24 cellular contexts compared by ENCODE assay signal in genomic region chr3:55817177-55817576, GRCh38.
"Had no signal": no experiment of that assay in that cellular context is flagged by ENCODE, and none has a peak within 500 bp of the region (broad histone marks: within the 10 kb centered on the region; RNA-seq: fewer than 3 reads in every experiment).

No MANE protein-coding gene starts in this region.

- H3K9ac ChIP-seq: neural progenitor cell, parathyroid adenoma had no signal

- H3K4me2 ChIP-seq: neural progenitor cell had no signal

- DNase-seq: activated CD4-positive, alpha-beta T cell treated with anti-CD3 and anti-CD28 coated beads for 1 hour; activated CD4-positive, alpha-beta T cell treated with anti-CD3 and anti-CD28 coated beads, Interleukin-2, amount 50 U/mL, for 1 hour; activated CD8-positive, alpha-beta T cell treated with anti-CD3 and anti-CD28 coated beads for 36 hours; activated gamma-delta T cell treated with Interleukin-2 at 50 U/mL for 16 hours; activated naive CD4-positive, alpha-beta T cell treated with anti-CD3 and anti-CD28 coated beads, Interleukin-2, amount 50 U/mL, for 16 hours; activated T-cell treated with anti-CD3 and anti-CD28 coated beads, Interleukin-2, amount 50 U/mL, for 4 hours; central memory CD4-positive, alpha-beta T cell; esophagus squamous epithelium; foreskin melanocyte; left colon; mammary epithelial cell; naive thymus-derived CD4-positive, alpha-beta T cell; occipital lobe; psoas muscle; sigmoid colon; small intestine; stimulated activated CD4-positive, alpha-beta T cell treated with anti-CD3 and anti-CD28 coated beads, Interleukin-4, amount 100 ng/mL, for 24 hours; substantia nigra; T-helper 9 cell had no signal

- H2AFZ ChIP-seq: neural progenitor cell, parathyroid adenoma had no signal

- H3K27me3 ChIP-seq: breast epithelium, esophagus squamous epithelium, neural progenitor cell, sigmoid colon had no signal

- ATAC-seq: activated CD8-positive, alpha-beta T cell treated with anti-CD3 and anti-CD28 coated beads for 36 hours; activated T-cell treated with anti-CD3 and anti-CD28 coated beads, Interleukin-2, amount 50 U/mL, for 4 hours; activated T-helper 17 cell treated with anti-CD3 and anti-CD28 coated beads, Interleukin-2, amount 50 U/mL, for 72 hours; left colon; naive thymus-derived CD4-positive, alpha-beta T cell; psoas muscle; stimulated activated effector memory CD8-positive, alpha-beta T cell treated with anti-CD3 and anti-CD28 coated beads, Interleukin-12 subunit alpha, Interleukin-12 subunit beta, amount 100 ng/mL, for 72 hours had no signal

- H3K9me3 ChIP-seq: breast epithelium, esophagus squamous epithelium, psoas muscle, sigmoid colon had no signal

- H3K4me1 ChIP-seq: breast epithelium, esophagus squamous epithelium, neural progenitor cell, parathyroid adenoma, psoas muscle had no signal

- H3K79me2 ChIP-seq: parathyroid adenoma had no signal

- H3K36me3 ChIP-seq: breast epithelium, esophagus squamous epithelium, neural progenitor cell, sigmoid colon had no signal

- H3K27ac ChIP-seq: breast epithelium, esophagus squamous epithelium, neural progenitor cell, parathyroid adenoma, psoas muscle, sigmoid colon had no signal

- H3K4me3 ChIP-seq: breast epithelium, esophagus squamous epithelium, neural progenitor cell, psoas muscle, sigmoid colon had no signal
